26 cellular contexts compared by ENCODE assay signal in the genomic region with DNA sequence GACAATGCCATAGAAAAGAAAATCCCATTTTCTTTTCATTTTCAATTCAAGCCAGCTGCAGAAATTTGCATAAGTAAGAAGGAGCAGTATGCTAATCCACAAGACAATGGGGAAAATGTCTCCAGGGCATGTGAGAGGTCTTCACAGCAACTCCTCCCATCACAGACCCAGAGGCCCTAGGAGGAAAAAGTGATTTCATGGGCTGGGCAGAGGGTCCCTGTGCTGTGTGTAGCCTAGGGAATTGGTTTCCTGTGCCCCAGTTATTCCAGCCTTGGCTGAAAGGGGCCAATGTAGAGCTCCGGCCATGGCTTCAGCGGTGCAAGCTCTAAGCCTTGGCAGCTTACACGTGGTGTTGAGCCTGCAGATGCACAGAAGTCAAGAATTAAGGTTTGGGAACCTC.
"Had no signal": no experiment of that assay in that cellular context is flagged by ENCODE, and none has a peak within 500 bp of the region (broad histone marks: within the 10 kb centered on the region; RNA-seq: fewer than 3 reads in every experiment).

No MANE protein-coding gene starts in this region.

- H3K4me2 ChIP-seq: neural progenitor cell, smooth muscle cell had no signal

- H3K9ac ChIP-seq: neural progenitor cell, parathyroid adenoma had no signal

- H3K4me3 ChIP-seq: colonic mucosa, esophagus squamous epithelium, left lung, neural progenitor cell, prostate gland, right atrium auricular region, smooth muscle cell, stomach, thyroid gland, vagina had no signal

- H3K4me1 ChIP-seq: colonic mucosa, esophagus squamous epithelium, left lung, neural progenitor cell, parathyroid adenoma, prostate gland, right atrium auricular region, stomach, thyroid gland, vagina had no signal

- FAIRE-seq: endothelial cell of umbilical vein, frontal cortex, islet of Langerhans had no signal

- ATAC-seq: left cardiac atrium; left lung; naive thymus-derived CD4-positive, alpha-beta T cell; sciatic nerve; stimulated activated effector memory CD8-positive, alpha-beta T cell treated with anti-CD3 and anti-CD28 coated beads, Interleukin-12 subunit alpha, Interleukin-12 subunit beta, amount 100 ng/mL, for 72 hours had no signal

- DNase-seq: colonic mucosa; effector CD8-positive, alpha-beta T cell; esophagus squamous epithelium; head of caudate nucleus; left cardiac atrium; mesenchymal stem cell; midbrain; naive thymus-derived CD4-positive, alpha-beta T cell; stimulated activated CD4-positive, alpha-beta T cell treated with anti-CD3 and anti-CD28 coated beads, Interleukin-2, amount 100 ng/mL, for 24 hours; stimulated activated CD4-positive, alpha-beta T cell treated with anti-CD3 and anti-CD28 coated beads, Interleukin-4, amount 100 ng/mL, for 24 hours; stimulated activated naive CD4-positive, alpha-beta T cell treated with Interleukin-2 at 50 U/mL for 16 hours; stomach; thyroid gland; trophoblast cell had no signal

- H2AFZ ChIP-seq: neural progenitor cell, parathyroid adenoma had no signal

- H3K36me3 ChIP-seq: colonic mucosa, esophagus squamous epithelium, left lung, neural progenitor cell, prostate gland, right atrium auricular region, stomach, thyroid gland, vagina had no signal

- H3K9me3 ChIP-seq: colonic mucosa, esophagus squamous epithelium, left lung, prostate gland, right atrium auricular region, stomach, thyroid gland, vagina had no signal

- H3K79me2 ChIP-seq: parathyroid adenoma had no signal

- H3K27me3 ChIP-seq: colonic mucosa, esophagus squamous epithelium, left lung, neural progenitor cell, right atrium auricular region, stomach, thyroid gland, vagina had no signal

- H3K27ac ChIP-seq: colonic mucosa, esophagus squamous epithelium, left lung, neural progenitor cell, parathyroid adenoma, prostate gland, right atrium auricular region, stomach, thyroid gland, vagina had no signal
